In genomic region chr9:107935931-107936330, GRCh38 we compare ENCODE assay signal across 16 cellular contexts.
DNase-seq lines count a peak whose midpoint lies in the region; ATAC-seq lines count a peak whose summit lies in the region.
"Had no signal": no experiment of that assay in that cellular context is flagged by ENCODE, and none has a peak within 500 bp of the region (broad histone marks: within the 10 kb centered on the region; RNA-seq: fewer than 3 reads in every experiment).

No MANE protein-coding gene starts in this region.

- H3K9me3 Mint-ChIP-seq in activated T-cell treated with anti-CD3 and anti-CD28 coated beads, Interleukin-2, amount 50 U/mL, for 24 hours, result no peaks in the 10 kb centered on the region
- H3K9me3 Mint-ChIP-seq: T-helper 1 cell treated with Interleukin-12 subunit alpha and Interleukin-12 subunit beta and Interleukin-4 antibody, amounts not matched to agents 30 μg/mL and 1 μg/mL, for 36 hours had no signal

- H3K27ac Mint-ChIP-seq in activated T-cell treated with anti-CD3 and anti-CD28 coated beads, Interleukin-2, amount 50 U/mL, for 24 hours, result no peak overlapping the region
- H3K27ac Mint-ChIP-seq: T-helper 1 cell treated with Interleukin-12 subunit alpha and Interleukin-12 subunit beta and Interleukin-4 antibody, amounts not matched to agents 30 μg/mL and 1 μg/mL, for 36 hours had no signal

- DNase-seq in DMS53 (lab: John Stamatoyannopoulos, UW), result peak; percentile 22
- DNase-seq in DMS53 treated with DMSO at 0.1 percent for 48 hours (lab: John Stamatoyannopoulos, UW; ENCODE audit: unreplicated experiment), result no peak
- peak; percentile 67 for DNase-seq in NCI-H1105 treated with DMSO at 0.1 percent for 48 hours (lab: John Stamatoyannopoulos, UW)
- peak; percentile 16 for DNase-seq in NCI-H69 (lab: John Stamatoyannopoulos, UW)
- DNase-seq in left lobe of liver (ENCODE audit: low spot score), result no peak
- DNase-seq in activated T-cell treated with anti-CD3 and anti-CD28 coated beads, Interleukin-2, amount 50 U/mL, for 24 hours, result no peak
- DNase-seq in NCI-H82 (lab: John Stamatoyannopoulos, UW), result no peak
- DNase-seq: Caco-2, GOT3, NCI-H1417, NCI-H345, PC-9, SJCRH30 had no signal

- ATAC-seq in left lobe of liver (peak; percentile 32), GM18519 (IDR thresholded peaks at IDR 0.05; ENCODE audit: low FRiP score, unreplicated experiment) (no peak)
- ATAC-seq: HCT116 had no signal

- H3K27me3 Mint-ChIP-seq in activated T-cell treated with anti-CD3 and anti-CD28 coated beads, Interleukin-2, amount 50 U/mL, for 24 hours, result no peaks in the 10 kb centered on the region

- H3K4me1 Mint-ChIP-seq in activated T-cell treated with anti-CD3 and anti-CD28 coated beads, Interleukin-2, amount 50 U/mL, for 24 hours (ENCODE audit: low read depth), result no peaks in the 10 kb centered on the region

- no peak overlapping the region for H3K4me3 Mint-ChIP-seq in activated T-cell treated with anti-CD3 and anti-CD28 coated beads, Interleukin-2, amount 50 U/mL, for 24 hours
- H3K4me3 Mint-ChIP-seq: T-helper 1 cell treated with Interleukin-12 subunit alpha and Interleukin-12 subunit beta and Interleukin-4 antibody, amounts not matched to agents 30 μg/mL and 1 μg/mL, for 36 hours had no signal

- no peaks in the 10 kb centered on the region for H3K36me3 Mint-ChIP-seq in activated T-cell treated with anti-CD3 and anti-CD28 coated beads, Interleukin-2, amount 50 U/mL, for 24 hours (ENCODE audit: low read depth)

Comparison
In these comparisons a context has a peak if more than half of its experiments do, and no peak if none do; other contexts are left out.
1. DNase-seq: peak in DMS53 (single experiment), NCI-H1105 treated with DMSO at 0.1 percent for 48 hours (single experiment) and NCI-H69 (single experiment); none in DMS53 treated with DMSO at 0.1 percent for 48 hours (single experiment), left lobe of liver (single experiment), activated T-cell treated with anti-CD3 and anti-CD28 coated beads, Interleukin-2, amount 50 U/mL, for 24 hours (single experiment) and NCI-H82 (single experiment).